In genomic region chr15:66653852-66654251, GRCh38 we compare ENCODE assay signal across 24 cellular contexts. TPM values are rescaled to one million over a fixed set of nuclear protein-coding genes. Genes with fewer than 3 reads are reported as not detected.
DNase-seq lines count a peak whose midpoint lies in the region; TF ChIP-seq lines count a peak whose summit lies in the region.
"Had no signal": no experiment of that assay in that cellular context is flagged by ENCODE, and none has a peak within 500 bp of the region (broad histone marks: within the 10 kb centered on the region; RNA-seq: fewer than 3 reads in every experiment).

No MANE protein-coding gene starts in this region.

- peak overlapping the region in 1 of 2 experiments; percentile 7 for H3K18ac ChIP-seq in mesenchymal stem cell (ENCODE audit: low read depth in 1 of 2, low read length in 2 of 2)

- H3K9ac ChIP-seq in mesenchymal stem cell (ENCODE audit: low read length), result no peak overlapping the region
- H3K9ac ChIP-seq: parathyroid adenoma had no signal

- no peak for DNase-seq in activated naive CD4-positive, alpha-beta T cell treated with anti-CD3 and anti-CD28 coated beads, Interleukin-2, amount 10 ng/mL, durations not matched to agents 7 days and 5 days
- DNase-seq in mesenchymal stem cell (no peak), progenitor cell of endocrine pancreas (ENCODE audit: low spot score, unreplicated experiment) (no peak), G401 (ENCODE audit: low spot score) (no peak), WERI-Rb-1 (no peak)
- no peak for DNase-seq in stimulated activated CD4-positive, alpha-beta T cell treated with anti-CD3 and anti-CD28 coated beads, Interleukin-2, amount 100 ng/mL, for 24 hours
- DNase-seq: activated CD4-positive, alpha-beta T cell treated with anti-CD3 and anti-CD28 coated beads for 1 hour; activated naive CD4-positive, alpha-beta T cell treated with Interleukin-2 at 50 U/mL for 16 hours; activated T-cell treated with anti-CD3 and anti-CD28 coated beads, Interleukin-2, amount 50 U/mL, for 24 hours; Caco-2; DND-41; H7; Karpas-422; NCI-H524; NK-92 treated with Interleukin-12 subunit alpha and Interleukin-12 subunit beta, amount 100 ng/mL, for 24 hours; SIG-M5; thyroid gland had no signal

- H3K27me3 Mint-ChIP-seq in activated naive CD4-positive, alpha-beta T cell treated with anti-CD3 and anti-CD28 coated beads, Interleukin-2, amount 50 U/mL, for 24 hours, result no peaks in the 10 kb centered on the region
- H3K27me3 Mint-ChIP-seq in activated naive CD4-positive, alpha-beta T cell treated with anti-CD3 and anti-CD28 coated beads, Interleukin-2, amount 10 ng/mL, durations not matched to agents 7 days and 5 days, result peaks cover 38% of the 10 kb centered on the region
- H3K27me3 Mint-ChIP-seq in progenitor cell of endocrine pancreas, result peaks cover 21% of the 10 kb centered on the region
- H3K27me3 Mint-ChIP-seq: activated T-cell treated with anti-CD3 and anti-CD28 coated beads, Interleukin-2, amount 50 U/mL, for 24 hours had no signal

- H2BK5ac ChIP-seq in mesenchymal stem cell (ENCODE audit: low read depth, low read length, poor library complexity, severe bottlenecking), result no peak overlapping the region

- H3K27me3 ChIP-seq in mesenchymal stem cell (ENCODE audit: control insufficient read depth in 1 of 2, insufficient read depth in 1 of 2, low read length in 2 of 2) (peaks cover 0 to 3% of the 10 kb centered on the region in 2 experiments), WERI-Rb-1 (ENCODE audit: insufficient read depth, low read depth, severe bottlenecking) (no peaks in the 10 kb centered on the region)

- no peak overlapping the region for H2BK15ac ChIP-seq in mesenchymal stem cell (ENCODE audit: low read depth, poor library complexity, severe bottlenecking)

- peak overlapping the region; percentile 24 for H3K4me3 Mint-ChIP-seq in activated naive CD4-positive, alpha-beta T cell treated with anti-CD3 and anti-CD28 coated beads, Interleukin-2, amount 50 U/mL, for 24 hours
- H3K4me3 Mint-ChIP-seq in activated naive CD4-positive, alpha-beta T cell treated with anti-CD3 and anti-CD28 coated beads, Interleukin-2, amount 10 ng/mL, durations not matched to agents 7 days and 5 days, result no peak overlapping the region
- peak overlapping the region; percentile 30 for H3K4me3 Mint-ChIP-seq in progenitor cell of endocrine pancreas (ENCODE audit: low read depth)
- H3K4me3 Mint-ChIP-seq: activated T-cell treated with anti-CD3 and anti-CD28 coated beads, Interleukin-2, amount 50 U/mL, for 24 hours; dendritic cell treated with granulocyte-macrophage colony-stimulating factor and Interleukin-4, amounts not matched to agents 40 ng/mL and 50 ng/mL, for 4 days; stimulated activated naive CD8-positive, alpha-beta T cell treated with anti-CD3 and anti-CD28 coated beads, Interleukin-15, Interleukin-2, amounts not matched to agents 100 ng/mL and 50 ng/mL, for 24 hours had no signal

- peak overlapping the region; percentile 26 for H3K27ac Mint-ChIP-seq in activated naive CD4-positive, alpha-beta T cell treated with anti-CD3 and anti-CD28 coated beads, Interleukin-2, amount 50 U/mL, for 24 hours
- H3K27ac Mint-ChIP-seq in activated naive CD4-positive, alpha-beta T cell treated with anti-CD3 and anti-CD28 coated beads, Interleukin-2, amount 10 ng/mL, durations not matched to agents 7 days and 5 days, result no peak overlapping the region
- H3K27ac Mint-ChIP-seq in progenitor cell of endocrine pancreas, result no peak overlapping the region
- H3K27ac Mint-ChIP-seq: activated T-cell treated with anti-CD3 and anti-CD28 coated beads, Interleukin-2, amount 50 U/mL, for 24 hours; dendritic cell treated with granulocyte-macrophage colony-stimulating factor and Interleukin-4, amounts not matched to agents 40 ng/mL and 50 ng/mL, for 4 days; stimulated activated naive CD8-positive, alpha-beta T cell treated with anti-CD3 and anti-CD28 coated beads, Interleukin-15, Interleukin-2, amounts not matched to agents 100 ng/mL and 50 ng/mL, for 24 hours had no signal

- H3K14ac ChIP-seq in mesenchymal stem cell (ENCODE audit: low read length in 2 of 2), result peak overlapping the region in 1 of 2 experiments; percentile 85

- H3K79me1 ChIP-seq in mesenchymal stem cell (replicated peaks; ENCODE audit: low read length, poor library complexity, severe bottlenecking), result no peaks in the 10 kb centered on the region

- no peak overlapping the region for H3K27ac ChIP-seq in HEK293 (ENCODE audit: extremely low read depth, low read depth, low read length)
- no peak overlapping the region for H3K27ac ChIP-seq in mesenchymal stem cell (ENCODE audit: low read length, poor library complexity, severe bottlenecking)
- H3K27ac ChIP-seq in WERI-Rb-1, result no peak overlapping the region
- H3K27ac ChIP-seq: parathyroid adenoma had no signal

- H2AFZ ChIP-seq in mesenchymal stem cell (ENCODE audit: low read depth, low read length), result no peak overlapping the region
- H2AFZ ChIP-seq: parathyroid adenoma had no signal

- no peaks in the 10 kb centered on the region for H3K9me3 Mint-ChIP-seq in activated naive CD4-positive, alpha-beta T cell treated with anti-CD3 and anti-CD28 coated beads, Interleukin-2, amount 50 U/mL, for 24 hours
- H3K9me3 Mint-ChIP-seq in activated naive CD4-positive, alpha-beta T cell treated with anti-CD3 and anti-CD28 coated beads, Interleukin-2, amount 10 ng/mL, durations not matched to agents 7 days and 5 days, result no peaks in the 10 kb centered on the region
- no peaks in the 10 kb centered on the region for H3K9me3 Mint-ChIP-seq in progenitor cell of endocrine pancreas (ENCODE audit: low read depth)
- H3K9me3 Mint-ChIP-seq: activated T-cell treated with anti-CD3 and anti-CD28 coated beads, Interleukin-2, amount 50 U/mL, for 24 hours; dendritic cell treated with granulocyte-macrophage colony-stimulating factor and Interleukin-4, amounts not matched to agents 40 ng/mL and 50 ng/mL, for 4 days; stimulated activated naive CD8-positive, alpha-beta T cell treated with anti-CD3 and anti-CD28 coated beads, Interleukin-15, Interleukin-2, amounts not matched to agents 100 ng/mL and 50 ng/mL, for 24 hours had no signal

- CTCF ChIA-PET in activated naive CD4-positive, alpha-beta T cell treated with anti-CD3 and anti-CD28 coated beads, Interleukin-2, amount 10 ng/mL, durations not matched to agents 7 days and 5 days (lab: Charles Lee), result no interaction called here
- CTCF ChIA-PET in HEK293 (lab: Yijun Ruan, JAX), result no interaction called here

- peak overlapping the region in 1 of 2 experiments; percentile 88 for H2BK12ac ChIP-seq in mesenchymal stem cell (ENCODE audit: low read length in 2 of 2)

- 94% methylated on average over 13 of the region's 13 CpGs for WGBS in mesenchymal stem cell

- no peak overlapping the region for H3K4ac ChIP-seq in mesenchymal stem cell (ENCODE audit: low read depth in 1 of 2, low read length in 2 of 2)

- no peak overlapping the region for H2BK120ac ChIP-seq in mesenchymal stem cell (ENCODE audit: low read depth, low read length)

- H3K23ac ChIP-seq in mesenchymal stem cell (ENCODE audit: low read length in 2 of 2), result peak overlapping the region in 1 of 2 experiments; percentile 78

- TF ChIP-seq CTCF in HEK293 (tag by site-specific recombination; IDR thresholded peaks at IDR 0.05), result no peak
- no peak for TF ChIP-seq CTCF in progenitor cell of endocrine pancreas (IDR thresholded peaks at IDR 0.05; ENCODE audit: unreplicated experiment)
- no peak for TF ChIP-seq CTCF in WERI-Rb-1 (IDR thresholded peaks at IDR 0.05; ENCODE audit: low read depth, low read length)

- H3K36me3 ChIP-seq in HEK293 (ENCODE audit: control insufficient read depth in 2 of 2, insufficient read depth in 1 of 2, low read length in 2 of 2), result no peaks in the 10 kb centered on the region
- peaks cover 0 to 3% of the 10 kb centered on the region in 2 experiments for H3K36me3 ChIP-seq in mesenchymal stem cell (ENCODE audit: control insufficient read depth in 1 of 2, insufficient read depth in 2 of 2, low read depth in 1 of 2, low read length in 2 of 2)
- H3K36me3 ChIP-seq in WERI-Rb-1, result no peaks in the 10 kb centered on the region
- H3K36me3 ChIP-seq: gastroesophageal sphincter, thyroid gland had no signal

- no peak overlapping the region for H4K8ac ChIP-seq in mesenchymal stem cell (ENCODE audit: low read length)

- no peak overlapping the region for H2AK5ac ChIP-seq in mesenchymal stem cell (ENCODE audit: low read length, severe bottlenecking)

- no peaks in the 10 kb centered on the region for H3K36me3 Mint-ChIP-seq in activated naive CD4-positive, alpha-beta T cell treated with anti-CD3 and anti-CD28 coated beads, Interleukin-2, amount 50 U/mL, for 24 hours
- H3K36me3 Mint-ChIP-seq in activated naive CD4-positive, alpha-beta T cell treated with anti-CD3 and anti-CD28 coated beads, Interleukin-2, amount 10 ng/mL, durations not matched to agents 7 days and 5 days, result no peaks in the 10 kb centered on the region
- no peaks in the 10 kb centered on the region for H3K36me3 Mint-ChIP-seq in progenitor cell of endocrine pancreas (ENCODE audit: insufficient read depth)

- H3K4me1 Mint-ChIP-seq in activated naive CD4-positive, alpha-beta T cell treated with anti-CD3 and anti-CD28 coated beads, Interleukin-2, amount 50 U/mL, for 24 hours, result peaks cover 7% of the 10 kb centered on the region
- peaks cover 18% of the 10 kb centered on the region for H3K4me1 Mint-ChIP-seq in activated naive CD4-positive, alpha-beta T cell treated with anti-CD3 and anti-CD28 coated beads, Interleukin-2, amount 10 ng/mL, durations not matched to agents 7 days and 5 days
- H3K4me1 Mint-ChIP-seq in progenitor cell of endocrine pancreas (ENCODE audit: low read depth), result peaks cover 44% of the 10 kb centered on the region

- in situ Hi-C loops in G401 (cut with HindIII; ENCODE audit: low sequenced_read_pairs), result no loop called here

- H4K91ac ChIP-seq in mesenchymal stem cell (ENCODE audit: low read length), result peak overlapping the region; percentile 52

- no peaks in the 10 kb centered on the region for H3K9me3 ChIP-seq in HEK293 (ENCODE audit: control insufficient read depth, insufficient read depth, low read depth, low read length)
- H3K9me3 ChIP-seq in mesenchymal stem cell (ENCODE audit: control insufficient read depth, low read length), result no peaks in the 10 kb centered on the region
- no peaks in the 10 kb centered on the region for H3K9me3 ChIP-seq in WERI-Rb-1 (ENCODE audit: severe bottlenecking)
- H3K9me3 ChIP-seq: Caco-2, gastroesophageal sphincter, thyroid gland had no signal

- H3K4me3 ChIP-seq in HEK293 (ENCODE audit: low read depth, low read length) (no peak overlapping the region), mesenchymal stem cell (ENCODE audit: insufficient read depth in 1 of 2, low read depth in 1 of 2, low read length in 2 of 2) (no peak overlapping the region), WERI-Rb-1 (ENCODE audit: low read depth, low read length) (no peak overlapping the region)
- H3K4me3 ChIP-seq: GM12878, thyroid gland had no signal

- H3K4me1 ChIP-seq in HEK293 (ENCODE audit: control insufficient read depth, insufficient read depth, low read length) (no peaks in the 10 kb centered on the region), mesenchymal stem cell (ENCODE audit: control insufficient read depth, insufficient read depth, low read depth, low read length) (peaks cover 17% of the 10 kb centered on the region)
- H3K4me1 ChIP-seq: parathyroid adenoma had no signal

- no peak overlapping the region for H3K4me2 ChIP-seq in mesenchymal stem cell (ENCODE audit: low read length, poor library complexity, severe bottlenecking)

- POLR2A ChIA-PET in HEK293 (lab: Yijun Ruan, JAX), result no interaction called here

RNA-seq across cellular contexts. Expression of gene SMAD6, which starts 48.2 kb away (rescaled TPM):
- polyA plus RNA-seq in mesenchymal stem cell (2013, experiment 1 of 2), result 5.5 TPM
- 5.6 TPM for polyA plus RNA-seq in mesenchymal stem cell (2013, experiment 2 of 2)
- total RNA-seq in progenitor cell of endocrine pancreas, result 35.5 and 38.9 TPM in 2 replicates
- 84.0 and 102 TPM in 2 replicates for total RNA-seq in G401 (2014; rRNA removed; shearing (Covaris generic))
